In the genomic region with DNA sequence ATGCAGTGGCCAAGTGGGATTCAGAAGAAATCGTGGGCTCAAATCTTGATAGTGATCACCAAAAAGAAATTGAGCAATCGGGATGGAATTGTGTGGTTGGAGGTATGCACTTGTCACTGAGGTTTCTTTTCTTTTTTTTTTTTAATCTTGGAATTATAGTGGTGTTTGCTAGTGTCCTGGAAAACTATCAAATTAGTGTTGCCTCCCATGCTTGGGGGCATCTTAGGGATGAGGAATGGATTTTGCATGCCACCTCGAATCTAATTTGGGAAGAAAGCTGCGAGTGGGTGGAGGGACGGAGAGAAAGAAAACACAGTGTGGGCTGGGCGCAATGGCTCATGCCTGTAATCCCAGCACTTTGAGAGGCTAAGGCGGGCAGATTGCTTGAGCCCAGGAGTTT, we compare ENCODE assay signal across 15 cellular contexts. TPM values are rescaled to one million over a fixed set of nuclear protein-coding genes. Genes with fewer than 3 reads are reported as not detected.
DNase-seq lines count a peak whose midpoint lies in the region; ATAC-seq and TF ChIP-seq lines count a peak whose summit lies in the region.
"Had no signal": no experiment of that assay in that cellular context is flagged by ENCODE, and none has a peak within 500 bp of the region (broad histone marks: within the 10 kb centered on the region; RNA-seq: fewer than 3 reads in every experiment).

No MANE protein-coding gene starts in this region.

- no peaks in the 10 kb centered on the region for H4K20me1 ChIP-seq in SK-N-SH (ENCODE audit: insufficient read depth)
- no peaks in the 10 kb centered on the region for H4K20me1 ChIP-seq in BLaER1

- H2AFZ ChIP-seq in SK-N-SH (ENCODE audit: low read depth) = no peak overlapping the region

- H3K4me3 ChIP-seq in SK-N-SH (ENCODE audit: low read depth in 2 of 2, low read length in 1 of 2) (peak overlapping the region in 1 of 2 experiments; percentile 37; a peak in 1 of 4 replicates), BLaER1 (no peak overlapping the region), fibroblast of the aortic adventitia (ENCODE audit: low read depth, low read length) (no peak overlapping the region)

- CTCF ChIA-PET in SK-N-SH (lab: Yijun Ruan, JAX) = interaction anchor here (1.0 kb wide), 1 partner anchor 11 kb away, joined by 3 read pairs; no protein-coding TSS in a partner anchor

- no peak for ATAC-seq in SK-N-SH treated with all-trans-retinoic acid at 6 μM for 48 hours
- no peak for ATAC-seq in HG03159 (IDR thresholded peaks at IDR 0.05; ENCODE audit: unreplicated experiment)

- TF ChIP-seq EP300 in SK-N-SH (IDR thresholded peaks at IDR 0.05; ENCODE audit: borderline replicate concordance in 1 of 2, low read depth in 1 of 2, low read length in 1 of 2) = no peak

- no peak overlapping the region for H3K27ac ChIP-seq in SK-N-SH (ENCODE audit: low read depth in 2 of 2, low read length in 1 of 2)
- H3K27ac ChIP-seq in BLaER1 = no peak overlapping the region
- H3K27ac ChIP-seq: 22Rv1, RWPE1 had no signal

- H3K9me2 ChIP-seq in SK-N-SH = no peaks in the 10 kb centered on the region

- H3F3A ChIP-seq in SK-N-SH (replicated peaks; ENCODE audit: insufficient read depth) = peaks cover 7% of the 10 kb centered on the region

- whole genome bisulfite sequencing in SK-N-SH (ENCODE audit: low lambda C conversion rate) = 20% methylated on average over 7 of the region's 7 CpGs

- H3K9ac ChIP-seq in SK-N-SH = no peak overlapping the region
- H3K9ac ChIP-seq in BLaER1 = no peak overlapping the region

- no peaks in the 10 kb centered on the region for H3K79me2 ChIP-seq in SK-N-SH (ENCODE audit: insufficient read depth)

- peaks cover 7% of the 10 kb centered on the region; the same call in 1 of the 2 replicates for H3K9me3 ChIP-seq in SK-N-SH
- peaks cover 13% of the 10 kb centered on the region for H3K9me3 ChIP-seq in BLaER1

- peaks cover 8 to 18% of the 10 kb centered on the region in 2 experiments; a peak in 2 of 4 replicates for H3K4me1 ChIP-seq in SK-N-SH (ENCODE audit: control insufficient read depth in 1 of 2, insufficient read depth in 2 of 2, low read depth in 1 of 2, low read length in 1 of 2)
- H3K4me1 ChIP-seq in BLaER1 = peaks cover 18% of the 10 kb centered on the region

- H3K4me2 ChIP-seq in SK-N-SH (peak overlapping the region; percentile 67; the same call in 1 of the 2 replicates), BLaER1 (0 out of 2 replicates have a peak overlapping the region, but pooled peaks have one; percentile 71)

- DNase-seq in SK-N-SH (no peak), RPMI7951 (ENCODE audit: low read depth) (peak; percentile 75), fibroblast of the aortic adventitia (ENCODE audit: low read depth) (peak; percentile 52), HuH-7.5 (ENCODE audit: low spot score) (no peak), SW480 (ENCODE audit: low spot score) (no peak)
- DNase-seq: Calu3; CD4-positive, alpha-beta T cell; NCI-H187 treated with DMSO at 0.1 percent for 48 hours; NCI-H226; NCI-H82 had no signal

- POLR2A ChIA-PET in SK-N-SH (lab: Yijun Ruan, JAX) = no interaction called here

- H3K36me3 ChIP-seq in SK-N-SH (replicated peaks in 1 of 2; ENCODE audit: control insufficient read depth in 1 of 2, insufficient read depth in 2 of 2, low read length in 1 of 2) = no peaks in the 10 kb centered on the region
- H3K36me3 ChIP-seq in BLaER1 = no peaks in the 10 kb centered on the region

- no peak for TF ChIP-seq CTCF in SK-N-SH (IDR thresholded peaks at IDR 0.05)
- TF ChIP-seq CTCF in fibroblast of the aortic adventitia (IDR thresholded peaks at IDR 0.05; ENCODE audit: insufficient read depth, low read length) = no peak

- H3K27me3 ChIP-seq in SK-N-SH (ENCODE audit: insufficient read depth) (no peaks in the 10 kb centered on the region; the same call in 1 of the 2 replicates), BLaER1 (no peaks in the 10 kb centered on the region)

- no peak for TF ChIP-seq RAD21 in SK-N-SH (IDR thresholded peaks at IDR 0.05; ENCODE audit: low read length)

TF ChIP-seq in SK-N-SH, 30 proteins besides CTCF, POLR2A, EP300 and RAD21:
- TF ChIP-seq JUND (IDR thresholded peaks at IDR 0.05) = no peak
- TF ChIP-seq RFX5 (IDR thresholded peaks at IDR 0.05; ENCODE audit: low read length) = no peak
- TF ChIP-seq NFIC (IDR thresholded peaks at IDR 0.05; ENCODE audit: borderline replicate concordance) = no peak
- TF ChIP-seq FOXM1 (IDR thresholded peaks at IDR 0.05; ENCODE audit: low read depth) = no peak
- no peak for TF ChIP-seq ELF1 (IDR thresholded peaks at IDR 0.05)
- TF ChIP-seq GATA2 (CRISPR knock-in tag; IDR thresholded peaks at IDR 0.05) = no peak
- TF ChIP-seq MEF2A (IDR thresholded peaks at IDR 0.05; ENCODE audit: borderline replicate concordance, low read depth) = no peak
- TF ChIP-seq RCOR1 (IDR thresholded peaks at IDR 0.05; ENCODE audit: low read length) = no peak
- TF ChIP-seq FOSL2 (IDR thresholded peaks at IDR 0.05; ENCODE audit: borderline replicate concordance, low read depth) = no peak
- TF ChIP-seq TEAD4 (IDR thresholded peaks at IDR 0.05; ENCODE audit: borderline replicate concordance, insufficient read depth) = no peak
- no peak for TF ChIP-seq GABPA (IDR thresholded peaks at IDR 0.05; ENCODE audit: low read depth)

TF ChIP-seq in SK-N-SH treated with all-trans-retinoic acid at 6 μM for 48 hours, 23 proteins besides CTCF, POLR2A, EP300 and RAD21:
- TF ChIP-seq SNAI2 (CRISPR knock-in tag; IDR thresholded peaks at IDR 0.05) = no peak
- no peak for TF ChIP-seq ESRRG (CRISPR knock-in tag; IDR thresholded peaks at IDR 0.05)
- TF ChIP-seq GLIS3 (CRISPR knock-in tag; IDR thresholded peaks at IDR 0.05) = no peak
- no peak for TF ChIP-seq BACH2 (CRISPR knock-in tag; IDR thresholded peaks at IDR 0.05; ENCODE audit: borderline replicate concordance)
- TF ChIP-seq CREB5 (CRISPR knock-in tag; IDR thresholded peaks at IDR 0.05; ENCODE audit: low read depth) = no peak
- TF ChIP-seq ARNTL (CRISPR knock-in tag; IDR thresholded peaks at IDR 0.05; ENCODE audit: borderline replicate concordance, low read depth) = no peak

RNA-seq across cellular contexts. Expression of gene RTL6, which starts 22.7 kb away (rescaled TPM):
- polyA plus RNA-seq in SK-N-SH (2012; rRNA removed) = 14.7 and 16.1 TPM in 2 replicates
- polyA plus RNA-seq in SK-N-SH (2012; cell fraction: cytosol; rRNA removed) = 11.9 and 15.7 TPM in 2 replicates
- 13.5 and 13.9 TPM in 2 replicates for polyA plus RNA-seq in SK-N-SH (2012; cell fraction: nucleus; rRNA removed)
- 14.2 and 16.6 TPM in 2 replicates for total RNA-seq in RPMI7951 (2014; rRNA removed; shearing (Covaris generic))
- 14.3 and 28.7 TPM in 2 replicates for total RNA-seq in fibroblast of the aortic adventitia (ENCODE audit: low replicate concordance)

Comparison
In these comparisons a context has a peak if more than half of its experiments do, and no peak if none do; other contexts are left out.
1. DNase-seq: peak in RPMI7951 (single experiment) and fibroblast of the aortic adventitia (single experiment); none in SK-N-SH (single experiment), HuH-7.5 (single experiment) and SW480 (single experiment).